In genomic region chr16:59593256-59593655, GRCh38 we compare ENCODE assay signal across 18 cellular contexts.
DNase-seq lines count a peak whose midpoint lies in the region; ATAC-seq, FAIRE-seq and TF ChIP-seq lines count a peak whose summit lies in the region.
"Had no signal": no experiment of that assay in that cellular context is flagged by ENCODE, and none has a peak within 500 bp of the region (broad histone marks: within the 10 kb centered on the region; RNA-seq: fewer than 3 reads in every experiment).

No MANE protein-coding gene starts in this region.

- no peak for TF ChIP-seq RAD21 in A549 (conservative IDR thresholded peaks at IDR 0.05 in 1 of 2, IDR thresholded peaks at IDR 0.05 in 1 of 2)

- peak; percentile 54 for FAIRE-seq in A549 (lab: Jason Lieb, UNC)
- FAIRE-seq: small intestine had no signal

- TF ChIP-seq CTCF in A549 (IDR thresholded peaks at IDR 0.05) (no peak), fibroblast of the aortic adventitia (IDR thresholded peaks at IDR 0.05; ENCODE audit: insufficient read depth, low read length) (no peak), GM10248 (IDR thresholded peaks at IDR 0.05; ENCODE audit: control extremely low read depth, extremely low read depth, low read depth, missing control alignments) (no peak), OCI-LY7 (conservative IDR thresholded peaks at IDR 0.05; ENCODE audit: low read length) (no peak)

- H3K9me2 ChIP-seq in OCI-LY7 (ENCODE audit: insufficient read depth, low read length), result no peaks in the 10 kb centered on the region

- no peaks in the 10 kb centered on the region for H4K20me1 ChIP-seq in OCI-LY7 (ENCODE audit: insufficient read depth, low read length)

- H3K4me3 ChIP-seq in A549 (no peak overlapping the region), fibroblast of the aortic adventitia (ENCODE audit: low read depth, low read length) (no peak overlapping the region), OCI-LY7 (ENCODE audit: low read depth, low read length, poor library complexity, severe bottlenecking) (no peak overlapping the region)
- H3K4me3 ChIP-seq: tibial nerve had no signal

- no TSS peak for BruUV-seq in OCI-LY7 (replicated peaks; lab: Mats Ljungman, UMichigan)

- H3K4me1 ChIP-seq in A549, result peaks cover 13% of the 10 kb centered on the region
- no peaks in the 10 kb centered on the region for H3K4me1 ChIP-seq in OCI-LY7 (ENCODE audit: insufficient read depth, low read length, poor library complexity, severe bottlenecking)
- H3K4me1 ChIP-seq: tibial nerve had no signal

- H2AFZ ChIP-seq in OCI-LY7 (ENCODE audit: low read length), result no peak overlapping the region

- ATAC-seq in A549, result peak; percentile 28 to 64; a peak in 3 of 6 replicates
- peak; percentile 56 for ATAC-seq in GM18867 (IDR thresholded peaks at IDR 0.05; ENCODE audit: unreplicated experiment)
- ATAC-seq in GM18873 (IDR thresholded peaks at IDR 0.05; ENCODE audit: low FRiP score, unreplicated experiment), result no peak
- ATAC-seq: naive thymus-derived CD8-positive, alpha-beta T cell had no signal

- POLR2A ChIA-PET in A549 (lab: Yijun Ruan, JAX) (no interaction called here), GM10248 (lab: Yijun Ruan, JAX) (no interaction called here), OCI-LY7 (lab: Charles Lee) (no interaction called here)

- H3K4me2 ChIP-seq in A549 (peak overlapping the region; percentile 47), OCI-LY7 (ENCODE audit: low read length) (no peak overlapping the region)
- H3K4me2 ChIP-seq: KMS-11 had no signal

- no peaks in the 10 kb centered on the region for H3K79me2 ChIP-seq in OCI-LY7 (ENCODE audit: insufficient read depth, low read depth, low read length)

- intact Hi-C loops in OCI-LY7 (cut with micrococcal nuclease; ENCODE audit: unreplicated experiment), result no loop called here

- no peaks in the 10 kb centered on the region for H3K36me3 ChIP-seq in OCI-LY7 (ENCODE audit: insufficient read depth, low read length)
- H3K36me3 ChIP-seq: tibial nerve had no signal

- WGBS in A549 (ENCODE audit: missing lambda C conversion rate), result 16% methylated on average over 2 of the region's 2 CpGs

- H3K9me3 ChIP-seq in A549 (peaks cover 3% of the 10 kb centered on the region; the same call in 1 of the 3 replicates), OCI-LY7 (ENCODE audit: low read length) (no peaks in the 10 kb centered on the region)
- H3K9me3 ChIP-seq: tibial nerve had no signal

- DNase-seq in A549 (ENCODE audit: low read depth in 1 of 2, low spot score in 1 of 2), result no peak
- peak; percentile 3 for DNase-seq in RPMI7951 (ENCODE audit: low read depth)
- DNase-seq in fibroblast of the aortic adventitia (ENCODE audit: low read depth), result peak; percentile 36
- no peak for DNase-seq in GM10248 (ENCODE audit: extremely low spot score)
- DNase-seq in GF-D8 (lab: John Stamatoyannopoulos, UW), result no peak
- DNase-seq in OCI-LY7 (ENCODE audit: low spot score), result no peak
- DNase-seq: ACHN; activated CD4-positive, alpha-beta memory T cell treated with anti-CD3 and anti-CD28 coated beads for 36 hours; activated naive CD4-positive, alpha-beta T cell treated with anti-CD3 and anti-CD28 coated beads, Interleukin-2, amount 10 ng/mL, durations not matched to agents 7 days and 5 days; cortex of kidney; DND-41; kidney glomerular epithelial cell; naive thymus-derived CD8-positive, alpha-beta T cell; small intestine had no signal

- H3K27ac ChIP-seq in A549 (peak overlapping the region; percentile 43 to 55; a peak in 4 of 6 replicates), OCI-LY7 (ENCODE audit: low read depth, low read length, poor library complexity, severe bottlenecking) (no peak overlapping the region)
- H3K27ac ChIP-seq: KMS-11, tibial nerve had no signal

- TF ChIP-seq POLR2A in A549 (IDR thresholded peaks at IDR 0.05; ENCODE audit: low read length), result no peak

- CTCF ChIA-PET in A549 (lab: Yijun Ruan, JAX) (no interaction called here), GM10248 (lab: Yijun Ruan, JAX) (no interaction called here), OCI-LY7 (lab: Charles Lee; ENCODE audit: unreplicated experiment) (no interaction called here)

- TF ChIP-seq EP300 in A549 (IDR thresholded peaks at IDR 0.05), result no peak

TF ChIP-seq in A549, 52 proteins besides CTCF, POLR2A, EP300 and RAD21:
- TF ChIP-seq ZC3H11A (IDR thresholded peaks at IDR 0.05), result no peak
- no peak for TF ChIP-seq MAZ (IDR thresholded peaks at IDR 0.05; ENCODE audit: borderline replicate concordance, low read depth, low read length)
- TF ChIP-seq SREBF2 (IDR thresholded peaks at IDR 0.05), result no peak
- TF ChIP-seq JUNB (IDR thresholded peaks at IDR 0.05), result peak; percentile 24; the same call in 1 of the 2 replicates
- TF ChIP-seq FOSL2 (IDR thresholded peaks at IDR 0.05), result no peak
- no peak for TF ChIP-seq FOSL2 (CRISPR knock-in tag; IDR thresholded peaks at IDR 0.05)
- TF ChIP-seq CEBPB (IDR thresholded peaks at IDR 0.05), result peak in 1 of 2 experiments; percentile 5; a peak in 1 of 4 replicates
- no peak for TF ChIP-seq RCOR1 (IDR thresholded peaks at IDR 0.05; ENCODE audit: low read depth, low read length)
- no peak for TF ChIP-seq NR3C1 (IDR thresholded peaks at IDR 0.05)
- TF ChIP-seq CHD2 (IDR thresholded peaks at IDR 0.05; ENCODE audit: low read length, partially characterized antibody), result no peak
- TF ChIP-seq POLR2AphosphoS2 (conservative IDR thresholded peaks at IDR 0.05; ENCODE audit: low read length), result no peak

Comparison
In these comparisons a context has a peak if more than half of its experiments do, and no peak if none do; other contexts are left out.
1. DNase-seq: peak in RPMI7951 (single experiment) and fibroblast of the aortic adventitia (single experiment); none in A549 (0 of 2), GM10248 (single experiment), GF-D8 (single experiment) and OCI-LY7 (single experiment).